16 cellular contexts compared by ENCODE assay signal in the genomic region with DNA sequence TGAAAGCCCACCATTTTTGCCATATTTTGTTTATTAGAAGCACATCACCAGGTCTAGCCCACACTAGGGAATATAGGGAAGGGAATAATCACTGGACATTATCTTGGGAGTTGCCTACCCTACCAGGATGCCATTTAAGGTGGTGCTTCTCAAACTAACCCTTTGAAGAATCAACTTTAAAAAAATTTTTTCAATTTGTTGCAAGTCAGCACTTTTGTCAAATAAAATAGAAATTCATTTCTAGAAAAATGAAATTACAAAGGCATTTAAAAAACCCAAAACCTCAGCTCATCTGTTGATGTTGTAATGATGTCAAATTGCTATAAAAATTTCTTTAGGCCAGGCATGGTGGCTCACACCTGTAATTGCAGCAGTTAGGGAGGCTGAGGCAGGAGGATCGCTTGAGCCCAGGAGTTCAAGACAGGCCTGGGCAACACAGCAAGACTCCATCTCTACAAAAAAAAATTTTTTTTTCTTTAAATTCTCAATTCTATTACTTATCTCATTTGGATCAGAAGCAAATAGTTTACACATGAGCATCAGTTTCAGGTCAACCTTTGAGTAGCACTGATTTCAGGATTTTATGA. TPM values are rescaled to one million over a fixed set of nuclear protein-coding genes. Genes with fewer than 3 reads are reported as not detected.
DNase-seq lines count a peak whose midpoint lies in the region; FAIRE-seq and TF ChIP-seq lines count a peak whose summit lies in the region.
"Had no signal": no experiment of that assay in that cellular context is flagged by ENCODE, and none has a peak within 500 bp of the region (broad histone marks: within the 10 kb centered on the region; RNA-seq: fewer than 3 reads in every experiment).

No MANE protein-coding gene starts in this region.

- H2AK5ac ChIP-seq in H9 (ENCODE audit: insufficient read length, low read length): no peak overlapping the region

- 0 out of 7 replicates have a peak overlapping the region, but pooled peaks of 1 of the 3 experiments have one; percentile 35 for H3K27ac Mint-ChIP-seq in H9
- no peak overlapping the region for H3K27ac Mint-ChIP-seq in activated T-helper 1 cell treated with anti-CD3 and anti-CD28 coated beads, Interleukin-12 subunit alpha, Interleukin-12 subunit beta, Interleukin-2, Interleukin-4 antibody, amounts not matched to agents 30 ng/mL and 10 ng/mL and 1 ng/mL, durations not matched to agents 14 hours and 24 hours and 36 hours
- H3K27ac Mint-ChIP-seq: CD4-positive, alpha-beta T cell had no signal

- no peak overlapping the region for H4K5ac ChIP-seq in H9 (ENCODE audit: insufficient read length, low read depth, low read length)

- no peak overlapping the region for H3K4me3 Mint-ChIP-seq in H9
- H3K4me3 Mint-ChIP-seq in activated T-helper 1 cell treated with anti-CD3 and anti-CD28 coated beads, Interleukin-12 subunit alpha, Interleukin-12 subunit beta, Interleukin-2, Interleukin-4 antibody, amounts not matched to agents 30 ng/mL and 10 ng/mL and 1 ng/mL, durations not matched to agents 14 hours and 24 hours and 36 hours: no peak overlapping the region
- H3K4me3 Mint-ChIP-seq: CD4-positive, alpha-beta T cell had no signal

- no peak overlapping the region for H4K8ac ChIP-seq in H9 (replicated peaks; ENCODE audit: insufficient read length, low read depth, low read length)

- H3K4ac ChIP-seq in H9 (ENCODE audit: low read depth, low read length): no peak overlapping the region

- DNase-seq in H9: peak; percentile 2
- DNase-seq in ecto neural progenitor cell (ENCODE audit: low spot score): peak; percentile 7
- no peak for DNase-seq in RCC 7860 (ENCODE audit: low spot score)
- no peak for DNase-seq in activated T-helper 1 cell treated with anti-CD3 and anti-CD28 coated beads, Interleukin-12 subunit alpha, Interleukin-12 subunit beta, Interleukin-2, Interleukin-4 antibody, amounts not matched to agents 30 ng/mL and 10 ng/mL and 1 ng/mL, durations not matched to agents 14 hours and 24 hours and 36 hours (ENCODE audit: low spot score)
- no peak for DNase-seq in NAMALWA (ENCODE audit: low spot score)
- DNase-seq: AML-193; Caco-2; CD4-positive, alpha-beta T cell; GF-D8; HCEC 1CT had no signal

- FAIRE-seq in G401.6 (lab: Jason Lieb, UNC) (peak; percentile 8), RCC 7860 (lab: Jason Lieb, UNC) (no peak)
- FAIRE-seq: A204.1, D721Med, HTR-8/SVneo had no signal

- no peak overlapping the region for H4K91ac ChIP-seq in H9 (ENCODE audit: insufficient read length, low read depth, low read length)

- H2AFZ ChIP-seq in H9 (ENCODE audit: low read length): no peak overlapping the region

- no peak overlapping the region for H2BK20ac ChIP-seq in H9 (ENCODE audit: low read depth, low read length, poor library complexity, severe bottlenecking)

- intact Hi-C loops in activated T-helper 1 cell treated with anti-CD3 and anti-CD28 coated beads, Interleukin-12 subunit alpha, Interleukin-12 subunit beta, Interleukin-2, Interleukin-4 antibody, amounts not matched to agents 30 ng/mL and 10 ng/mL and 1 ng/mL, durations not matched to agents 14 hours and 24 hours and 36 hours (cut with micrococcal nuclease): no loop called here

- H3K4me2 ChIP-seq in H9 (ENCODE audit: insufficient read depth, insufficient read length, low read length): no peak overlapping the region
- H3K4me2 ChIP-seq: KMS-11 had no signal

- no peak overlapping the region for H3K56ac ChIP-seq in H9 (ENCODE audit: insufficient read length, low read depth, low read length)

- no peak overlapping the region for H2BK5ac ChIP-seq in H9 (ENCODE audit: insufficient read length, low read length)

- H3K23me2 ChIP-seq in H9 (ENCODE audit: insufficient read length, low read depth, low read length, poor library complexity, severe bottlenecking): peaks cover 11% of the 10 kb centered on the region

- H3K27ac ChIP-seq in H9 (ENCODE audit: insufficient read length, low read depth, low read length): no peak overlapping the region
- H3K27ac ChIP-seq: C4-2B, KMS-11 had no signal

- no peak overlapping the region for H3T11ph ChIP-seq in H9 (ENCODE audit: low read length)

- peaks cover 12 to 17% of the 10 kb centered on the region in 2 experiments for H3K9me3 Mint-ChIP-seq in H9
- no peaks in the 10 kb centered on the region for H3K9me3 Mint-ChIP-seq in activated T-helper 1 cell treated with anti-CD3 and anti-CD28 coated beads, Interleukin-12 subunit alpha, Interleukin-12 subunit beta, Interleukin-2, Interleukin-4 antibody, amounts not matched to agents 30 ng/mL and 10 ng/mL and 1 ng/mL, durations not matched to agents 14 hours and 24 hours and 36 hours
- H3K9me3 Mint-ChIP-seq: CD4-positive, alpha-beta T cell had no signal

- H3K18ac ChIP-seq in H9 (ENCODE audit: insufficient read length, low read depth, low read length): no peak overlapping the region

- peaks cover 8% of the 10 kb centered on the region for H3K79me2 ChIP-seq in H9 (ENCODE audit: insufficient read depth, low read length)

- H3K4me1 ChIP-seq in H9 (ENCODE audit: insufficient read depth, low read length): peaks cover 4% of the 10 kb centered on the region; the same call in 1 of the 2 replicates

- H4K20me1 ChIP-seq in H9 (ENCODE audit: control insufficient read depth, insufficient read depth, insufficient read length): no peaks in the 10 kb centered on the region

- H3K36me3 Mint-ChIP-seq in H9 (ENCODE audit: insufficient read depth in 1 of 3, low read depth in 3 of 3): peaks cover 9 to 22% (median 14%) of the 10 kb centered on the region in 3 experiments; a peak in 6 of 7 replicates
- peaks cover 8% of the 10 kb centered on the region for H3K36me3 Mint-ChIP-seq in activated T-helper 1 cell treated with anti-CD3 and anti-CD28 coated beads, Interleukin-12 subunit alpha, Interleukin-12 subunit beta, Interleukin-2, Interleukin-4 antibody, amounts not matched to agents 30 ng/mL and 10 ng/mL and 1 ng/mL, durations not matched to agents 14 hours and 24 hours and 36 hours (ENCODE audit: low read depth)

- no peak overlapping the region for H2BK15ac ChIP-seq in H9 (ENCODE audit: low read depth, low read length)

- WGBS in H9 (ENCODE audit: extremely low coverage, insufficient read length, low lambda C conversion rate): no CpG with 5 or more reads among the region's 1 CpG

- H3K4me1 Mint-ChIP-seq in H9: peaks cover 32 to 39% of the 10 kb centered on the region in 2 experiments
- H3K4me1 Mint-ChIP-seq in activated T-helper 1 cell treated with anti-CD3 and anti-CD28 coated beads, Interleukin-12 subunit alpha, Interleukin-12 subunit beta, Interleukin-2, Interleukin-4 antibody, amounts not matched to agents 30 ng/mL and 10 ng/mL and 1 ng/mL, durations not matched to agents 14 hours and 24 hours and 36 hours (ENCODE audit: low read depth): peaks cover 35% of the 10 kb centered on the region

- H3K27me3 Mint-ChIP-seq in H9 (ENCODE audit: low read depth): peaks cover 9% of the 10 kb centered on the region
- peaks cover 2% of the 10 kb centered on the region for H3K27me3 Mint-ChIP-seq in activated T-helper 1 cell treated with anti-CD3 and anti-CD28 coated beads, Interleukin-12 subunit alpha, Interleukin-12 subunit beta, Interleukin-2, Interleukin-4 antibody, amounts not matched to agents 30 ng/mL and 10 ng/mL and 1 ng/mL, durations not matched to agents 14 hours and 24 hours and 36 hours (ENCODE audit: insufficient read depth)
- H3K27me3 Mint-ChIP-seq: CD4-positive, alpha-beta T cell had no signal

- TF ChIP-seq CTCF in H9 (conservative IDR thresholded peaks at IDR 0.05): no peak

- H3K9ac ChIP-seq in H9 (ENCODE audit: extremely low read depth, insufficient read length, low read length): no peak overlapping the region
- H3K9ac ChIP-seq: KMS-11 had no signal

- H3K14ac ChIP-seq in H9 (ENCODE audit: insufficient read depth, low read length): no peak overlapping the region

- H3K9me3 ChIP-seq in H9 (ENCODE audit: control insufficient read depth, low read depth, low read length): no peaks in the 10 kb centered on the region

- H3K27me3 ChIP-seq in H9 (ENCODE audit: insufficient read depth, low read length): no peaks in the 10 kb centered on the region

- H2BK120ac ChIP-seq in H9 (ENCODE audit: low read depth, low read length, poor library complexity, severe bottlenecking): no peak overlapping the region

- H3K23ac ChIP-seq in H9 (ENCODE audit: insufficient read length, low read depth, low read length): no peak overlapping the region

- no peaks in the 10 kb centered on the region for H3K79me1 ChIP-seq in H9 (ENCODE audit: insufficient read depth, low read depth, low read length, poor library complexity, severe bottlenecking)

- no peak overlapping the region for H2BK12ac ChIP-seq in H9 (ENCODE audit: insufficient read length, low read depth, low read length)

RNA-seq across cellular contexts. Expression of gene NFE2L3, which starts 2.5 kb away (rescaled TPM):
- 46.1 and 46.9 TPM in 2 replicates for total RNA-seq in H9 (2021)
- total RNA-seq in activated T-helper 1 cell treated with anti-CD3 and anti-CD28 coated beads, Interleukin-12 subunit alpha, Interleukin-12 subunit beta, Interleukin-2, Interleukin-4 antibody, amounts not matched to agents 30 ng/mL and 10 ng/mL and 1 ng/mL, durations not matched to agents 14 hours and 24 hours and 36 hours: 80.1 TPM in 2 replicates

RNA-seq across cellular contexts. Expression of gene HNRNPA2B1, which starts 51.1 kb away (rescaled TPM):
- 1,123 and 1,137 TPM in 2 replicates for total RNA-seq in H9 (2021)
- total RNA-seq in activated T-helper 1 cell treated with anti-CD3 and anti-CD28 coated beads, Interleukin-12 subunit alpha, Interleukin-12 subunit beta, Interleukin-2, Interleukin-4 antibody, amounts not matched to agents 30 ng/mL and 10 ng/mL and 1 ng/mL, durations not matched to agents 14 hours and 24 hours and 36 hours: 821 and 823 TPM in 2 replicates

RNA-seq across cellular contexts. Expression of gene CBX3, which starts 52.1 kb away (rescaled TPM):
- 287 and 288 TPM in 2 replicates for total RNA-seq in H9 (2021)
- total RNA-seq in activated T-helper 1 cell treated with anti-CD3 and anti-CD28 coated beads, Interleukin-12 subunit alpha, Interleukin-12 subunit beta, Interleukin-2, Interleukin-4 antibody, amounts not matched to agents 30 ng/mL and 10 ng/mL and 1 ng/mL, durations not matched to agents 14 hours and 24 hours and 36 hours: 284 and 298 TPM in 2 replicates

Comparison
In these comparisons a context has a peak if more than half of its experiments do, and no peak if none do; other contexts are left out.
1. DNase-seq: peak in H9 (single experiment) and ecto neural progenitor cell (single experiment); none in RCC 7860 (single experiment), activated T-helper 1 cell treated with anti-CD3 and anti-CD28 coated beads, Interleukin-12 subunit alpha, Interleukin-12 subunit beta, Interleukin-2, Interleukin-4 antibody, amounts not matched to agents 30 ng/mL and 10 ng/mL and 1 ng/mL, durations not matched to agents 14 hours and 24 hours and 36 hours (single experiment) and NAMALWA (single experiment).